24 cellular contexts compared by ENCODE assay signal in the genomic region with DNA sequence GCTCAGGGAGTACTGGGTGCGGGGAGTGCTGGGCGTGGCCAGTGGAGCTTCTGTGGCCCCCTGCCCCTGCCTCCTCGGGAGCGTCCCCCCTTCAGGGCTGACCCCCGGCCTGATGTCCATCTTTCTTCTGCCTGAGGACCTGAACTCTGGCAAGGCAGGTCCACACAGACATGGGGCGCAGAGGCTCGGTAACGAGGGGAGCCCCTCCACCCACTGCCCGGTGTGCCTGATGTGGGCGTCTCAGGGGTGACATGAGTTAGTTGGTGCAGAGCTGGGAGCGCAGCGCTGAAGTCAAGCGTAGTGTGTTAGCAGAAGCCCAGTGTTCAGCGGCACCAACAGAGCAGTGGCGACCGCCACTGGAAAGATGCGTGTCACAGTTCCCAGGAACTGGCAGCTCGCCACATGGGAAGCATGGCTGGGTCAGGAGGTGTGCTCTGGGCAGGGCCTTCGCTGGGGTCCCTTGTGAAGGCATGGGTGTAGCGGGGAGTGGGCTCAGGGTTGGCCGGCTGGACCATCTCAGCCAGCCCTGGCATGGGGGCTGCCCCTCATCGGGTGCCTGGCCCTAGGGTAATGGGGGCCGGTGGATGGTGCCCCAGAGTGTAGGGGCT.
"Had no signal": no experiment of that assay in that cellular context is flagged by ENCODE, and none has a peak within 500 bp of the region (broad histone marks: within the 10 kb centered on the region; RNA-seq: fewer than 3 reads in every experiment).

No MANE protein-coding gene starts in this region.

- H3K4me1 ChIP-seq: lower lobe of right lung, suprapubic skin, transverse colon, uterus had no signal

- FAIRE-seq: endothelial cell of umbilical vein, frontal cortex, islet of Langerhans had no signal

- H3K4me3 Mint-ChIP-seq: activated CD4-positive, alpha-beta memory T cell treated with anti-CD3 and anti-CD28 coated beads, Interleukin-2, amount 10 ng/mL, durations not matched to agents 7 days and 5 days; activated CD4-positive, alpha-beta T cell treated with anti-CD3 and anti-CD28 coated beads, Interleukin-2, amount 10 ng/mL, durations not matched to agents 24 days and 14 days; activated naive CD4-positive, alpha-beta T cell treated with anti-CD3 and anti-CD28 coated beads, Interleukin-2, amount 10 ng/mL, durations not matched to agents 7 days and 5 days; effector memory CD8-positive, alpha-beta T cell; naive B cell; stimulated activated naive CD8-positive, alpha-beta T cell treated with anti-CD3 and anti-CD28 coated beads, Interleukin-15, amount 100 ng/mL, for 72 hours had no signal

- H3K9me3 ChIP-seq: body of pancreas, esophagus muscularis mucosa, lower lobe of right lung, suprapubic skin, transverse colon, uterus had no signal

- H3K27ac Mint-ChIP-seq: activated CD4-positive, alpha-beta memory T cell treated with anti-CD3 and anti-CD28 coated beads, Interleukin-2, amount 10 ng/mL, durations not matched to agents 7 days and 5 days; activated naive CD4-positive, alpha-beta T cell treated with anti-CD3 and anti-CD28 coated beads, Interleukin-2, amount 10 ng/mL, durations not matched to agents 7 days and 5 days; effector memory CD8-positive, alpha-beta T cell; naive B cell had no signal

- H3K27me3 ChIP-seq: body of pancreas, esophagus muscularis mucosa, suprapubic skin, transverse colon, uterus had no signal

- DNase-seq: activated CD4-positive, alpha-beta memory T cell treated with anti-CD3 and anti-CD28 coated beads, Interleukin-2, amount 10 ng/mL, durations not matched to agents 7 days and 5 days; activated CD4-positive, alpha-beta T cell treated with anti-CD3 and anti-CD28 coated beads, Interleukin-2, amount 10 ng/mL, durations not matched to agents 24 days and 14 days; activated effector memory CD4-positive, alpha-beta T cell treated with anti-CD3 and anti-CD28 coated beads, Interleukin-2, amount 50 U/mL, for 16 hours; activated naive CD4-positive, alpha-beta T cell treated with anti-CD3 and anti-CD28 coated beads, Interleukin-2, amount 10 ng/mL, durations not matched to agents 7 days and 5 days; body of pancreas; dermis blood vessel endothelial cell; effector memory CD8-positive, alpha-beta T cell; glutamatergic neuron; left colon; lower lobe of right lung; naive B cell; occipital lobe; retina; stimulated activated CD4-positive, alpha-beta T cell treated with anti-CD3 and anti-CD28 coated beads, Interleukin-12 subunit alpha, Interleukin-12 subunit beta, amount 100 ng/mL, for 4 hours; stimulated activated CD4-positive, alpha-beta T cell treated with anti-CD3 and anti-CD28 coated beads, Interleukin-4, amount 100 ng/mL, for 4 hours; stimulated activated naive CD8-positive, alpha-beta T cell treated with anti-CD3 and anti-CD28 coated beads, Interleukin-15, amount 100 ng/mL, for 72 hours; transverse colon; uterus had no signal

- H3K27me3 Mint-ChIP-seq: activated CD4-positive, alpha-beta memory T cell treated with anti-CD3 and anti-CD28 coated beads, Interleukin-2, amount 10 ng/mL, durations not matched to agents 7 days and 5 days; activated CD4-positive, alpha-beta T cell treated with anti-CD3 and anti-CD28 coated beads, Interleukin-2, amount 10 ng/mL, durations not matched to agents 24 days and 14 days; activated naive CD4-positive, alpha-beta T cell treated with anti-CD3 and anti-CD28 coated beads, Interleukin-2, amount 10 ng/mL, durations not matched to agents 7 days and 5 days; effector memory CD8-positive, alpha-beta T cell; naive B cell; stimulated activated naive CD8-positive, alpha-beta T cell treated with anti-CD3 and anti-CD28 coated beads, Interleukin-15, amount 100 ng/mL, for 72 hours had no signal

- H3K4me1 Mint-ChIP-seq: activated CD4-positive, alpha-beta memory T cell treated with anti-CD3 and anti-CD28 coated beads, Interleukin-2, amount 10 ng/mL, durations not matched to agents 7 days and 5 days; activated CD4-positive, alpha-beta T cell treated with anti-CD3 and anti-CD28 coated beads, Interleukin-2, amount 10 ng/mL, durations not matched to agents 24 days and 14 days; activated naive CD4-positive, alpha-beta T cell treated with anti-CD3 and anti-CD28 coated beads, Interleukin-2, amount 10 ng/mL, durations not matched to agents 7 days and 5 days had no signal

- ATAC-seq: activated CD4-positive, CD25-positive, alpha-beta regulatory T cell treated with anti-CD3 and anti-CD28 coated beads, Interleukin-2, amount 50 U/mL, for 24 hours; body of pancreas; effector memory CD8-positive, alpha-beta T cell; left colon had no signal

- H3K4me3 ChIP-seq: body of pancreas, esophagus muscularis mucosa, lower lobe of right lung, suprapubic skin, transverse colon, uterus had no signal

- H3K36me3 ChIP-seq: transverse colon, uterus had no signal

- H3K9me3 Mint-ChIP-seq: activated CD4-positive, alpha-beta memory T cell treated with anti-CD3 and anti-CD28 coated beads, Interleukin-2, amount 10 ng/mL, durations not matched to agents 7 days and 5 days; activated CD4-positive, alpha-beta T cell treated with anti-CD3 and anti-CD28 coated beads, Interleukin-2, amount 10 ng/mL, durations not matched to agents 24 days and 14 days; activated naive CD4-positive, alpha-beta T cell treated with anti-CD3 and anti-CD28 coated beads, Interleukin-2, amount 10 ng/mL, durations not matched to agents 7 days and 5 days; effector memory CD8-positive, alpha-beta T cell; naive B cell; stimulated activated naive CD8-positive, alpha-beta T cell treated with anti-CD3 and anti-CD28 coated beads, Interleukin-15, amount 100 ng/mL, for 72 hours had no signal

- H3K27ac ChIP-seq: body of pancreas, esophagus muscularis mucosa, lower lobe of right lung, suprapubic skin, transverse colon, uterus had no signal
